ENCODE assay signal across 1 cellular context in the genomic region with DNA sequence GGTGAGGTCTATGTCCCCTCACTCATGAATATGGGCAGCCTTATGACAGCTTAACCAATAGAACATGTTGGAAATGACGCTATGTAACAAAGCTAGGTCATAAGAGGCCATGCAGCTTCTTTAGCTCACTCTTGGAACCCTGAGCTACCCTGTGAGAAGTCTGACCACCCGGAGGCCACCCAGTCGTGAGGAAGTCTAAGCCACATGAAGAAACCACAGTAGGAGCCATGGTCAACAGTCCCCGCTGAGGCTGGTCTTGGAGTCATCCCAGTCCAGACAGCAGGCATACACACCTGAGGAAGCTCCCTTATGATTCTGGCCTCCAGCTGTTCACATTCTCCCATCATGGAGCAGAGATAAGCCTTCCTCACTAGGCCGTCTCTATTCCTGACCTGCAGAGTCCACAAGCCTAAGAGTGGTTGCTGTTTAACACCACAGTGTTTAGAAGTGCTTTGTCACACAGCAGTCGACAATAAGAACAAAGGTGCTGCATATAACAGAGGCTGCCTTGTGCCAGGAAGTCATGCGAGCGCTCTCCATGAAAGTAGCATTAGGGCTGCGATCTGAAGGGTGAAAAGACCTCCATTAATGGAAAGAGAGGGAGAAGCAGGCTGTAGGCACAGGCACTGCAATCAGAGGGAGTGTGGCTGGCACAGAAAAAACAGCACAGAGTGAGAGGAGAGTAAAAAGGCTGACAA.
TF ChIP-seq lines count a peak whose summit lies in the region.

No MANE protein-coding gene starts in this region.

TF ChIP-seq in GM23338, 12 proteins besides CTCF, POLR2A, EP300 and RAD21:
- TF ChIP-seq, protein P1, sequence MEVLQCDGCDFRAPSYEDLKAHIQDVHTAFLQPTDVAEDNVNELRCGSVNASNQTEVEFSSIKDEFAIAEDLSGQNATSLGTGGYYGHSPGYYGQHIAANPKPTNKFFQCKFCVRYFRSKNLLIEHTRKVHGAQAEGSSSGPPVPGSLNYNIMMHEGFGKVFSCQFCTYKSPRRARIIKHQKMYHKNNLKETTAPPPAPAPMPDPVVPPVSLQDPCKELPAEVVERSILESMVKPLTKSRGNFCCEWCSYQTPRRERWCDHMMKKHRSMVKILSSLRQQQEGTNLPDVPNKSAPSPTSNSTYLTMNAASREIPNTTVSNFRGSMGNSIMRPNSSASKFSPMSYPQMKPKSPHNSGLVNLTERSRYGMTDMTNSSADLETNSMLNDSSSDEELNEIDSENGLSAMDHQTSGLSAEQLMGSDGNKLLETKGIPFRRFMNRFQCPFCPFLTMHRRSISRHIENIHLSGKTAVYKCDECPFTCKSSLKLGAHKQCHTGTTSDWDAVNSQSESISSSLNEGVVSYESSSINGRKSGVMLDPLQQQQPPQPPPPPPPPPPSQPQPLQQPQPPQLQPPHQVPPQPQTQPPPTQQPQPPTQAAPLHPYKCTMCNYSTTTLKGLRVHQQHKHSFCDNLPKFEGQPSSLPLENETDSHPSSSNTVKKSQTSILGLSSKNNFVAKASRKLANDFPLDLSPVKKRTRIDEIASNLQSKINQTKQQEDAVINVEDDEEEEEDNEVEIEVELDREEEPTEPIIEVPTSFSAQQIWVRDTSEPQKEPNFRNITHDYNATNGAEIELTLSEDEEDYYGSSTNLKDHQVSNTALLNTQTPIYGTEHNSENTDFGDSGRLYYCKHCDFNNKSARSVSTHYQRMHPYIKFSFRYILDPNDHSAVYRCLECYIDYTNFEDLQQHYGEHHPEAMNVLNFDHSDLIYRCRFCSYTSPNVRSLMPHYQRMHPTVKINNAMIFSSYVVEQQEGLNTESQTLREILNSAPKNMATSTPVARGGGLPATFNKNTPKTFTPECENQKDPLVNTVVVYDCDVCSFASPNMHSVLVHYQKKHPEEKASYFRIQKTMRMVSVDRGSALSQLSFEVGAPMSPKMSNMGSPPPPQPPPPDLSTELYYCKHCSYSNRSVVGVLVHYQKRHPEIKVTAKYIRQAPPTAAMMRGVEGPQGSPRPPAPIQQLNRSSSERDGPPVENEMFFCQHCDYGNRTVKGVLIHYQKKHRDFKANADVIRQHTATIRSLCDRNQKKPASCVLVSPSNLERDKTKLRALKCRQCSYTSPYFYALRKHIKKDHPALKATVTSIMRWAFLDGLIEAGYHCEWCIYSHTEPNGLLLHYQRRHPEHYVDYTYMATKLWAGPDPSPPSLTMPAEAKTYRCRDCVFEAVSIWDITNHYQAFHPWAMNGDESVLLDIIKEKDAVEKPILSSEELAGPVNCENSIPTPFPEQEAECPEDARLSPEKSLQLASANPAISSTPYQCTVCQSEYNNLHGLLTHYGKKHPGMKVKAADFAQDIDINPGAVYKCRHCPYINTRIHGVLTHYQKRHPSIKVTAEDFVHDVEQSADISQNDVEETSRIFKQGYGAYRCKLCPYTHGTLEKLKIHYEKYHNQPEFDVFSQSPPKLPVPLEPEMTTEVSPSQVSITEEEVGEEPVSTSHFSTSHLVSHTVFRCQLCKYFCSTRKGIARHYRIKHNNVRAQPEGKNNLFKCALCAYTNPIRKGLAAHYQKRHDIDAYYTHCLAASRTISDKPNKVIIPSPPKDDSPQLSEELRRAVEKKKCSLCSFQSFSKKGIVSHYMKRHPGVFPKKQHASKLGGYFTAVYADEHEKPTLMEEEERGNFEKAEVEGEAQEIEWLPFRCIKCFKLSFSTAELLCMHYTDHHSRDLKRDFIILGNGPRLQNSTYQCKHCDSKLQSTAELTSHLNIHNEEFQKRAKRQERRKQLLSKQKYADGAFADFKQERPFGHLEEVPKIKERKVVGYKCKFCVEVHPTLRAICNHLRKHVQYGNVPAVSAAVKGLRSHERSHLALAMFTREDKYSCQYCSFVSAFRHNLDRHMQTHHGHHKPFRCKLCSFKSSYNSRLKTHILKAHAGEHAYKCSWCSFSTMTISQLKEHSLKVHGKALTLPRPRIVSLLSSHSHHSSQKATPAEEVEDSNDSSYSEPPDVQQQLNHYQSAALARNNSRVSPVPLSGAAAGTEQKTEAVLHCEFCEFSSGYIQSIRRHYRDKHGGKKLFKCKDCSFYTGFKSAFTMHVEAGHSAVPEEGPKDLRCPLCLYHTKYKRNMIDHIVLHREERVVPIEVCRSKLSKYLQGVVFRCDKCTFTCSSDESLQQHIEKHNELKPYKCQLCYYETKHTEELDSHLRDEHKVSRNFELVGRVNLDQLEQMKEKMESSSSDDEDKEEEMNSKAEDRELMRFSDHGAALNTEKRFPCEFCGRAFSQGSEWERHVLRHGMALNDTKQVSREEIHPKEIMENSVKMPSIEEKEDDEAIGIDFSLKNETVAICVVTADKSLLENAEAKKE (CRISPR knock-in tag; IDR thresholded peaks at IDR 0.05): no peak
- TF ChIP-seq, protein P2, sequence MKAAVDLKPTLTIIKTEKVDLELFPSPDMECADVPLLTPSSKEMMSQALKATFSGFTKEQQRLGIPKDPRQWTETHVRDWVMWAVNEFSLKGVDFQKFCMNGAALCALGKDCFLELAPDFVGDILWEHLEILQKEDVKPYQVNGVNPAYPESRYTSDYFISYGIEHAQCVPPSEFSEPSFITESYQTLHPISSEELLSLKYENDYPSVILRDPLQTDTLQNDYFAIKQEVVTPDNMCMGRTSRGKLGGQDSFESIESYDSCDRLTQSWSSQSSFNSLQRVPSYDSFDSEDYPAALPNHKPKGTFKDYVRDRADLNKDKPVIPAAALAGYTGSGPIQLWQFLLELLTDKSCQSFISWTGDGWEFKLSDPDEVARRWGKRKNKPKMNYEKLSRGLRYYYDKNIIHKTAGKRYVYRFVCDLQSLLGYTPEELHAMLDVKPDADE (IDR thresholded peaks at IDR 0.05): no peak
- TF ChIP-seq ZNF331 (CRISPR knock-in tag; IDR thresholded peaks at IDR 0.05; ENCODE audit: low read depth) (no peak), CREB1 (CRISPR knock-in tag; IDR thresholded peaks at IDR 0.05; ENCODE audit: low read depth) (no peak), JUNB (IDR thresholded peaks at IDR 0.05; ENCODE audit: unreplicated experiment) (no peak)
- TF ChIP-seq, protein P3, sequence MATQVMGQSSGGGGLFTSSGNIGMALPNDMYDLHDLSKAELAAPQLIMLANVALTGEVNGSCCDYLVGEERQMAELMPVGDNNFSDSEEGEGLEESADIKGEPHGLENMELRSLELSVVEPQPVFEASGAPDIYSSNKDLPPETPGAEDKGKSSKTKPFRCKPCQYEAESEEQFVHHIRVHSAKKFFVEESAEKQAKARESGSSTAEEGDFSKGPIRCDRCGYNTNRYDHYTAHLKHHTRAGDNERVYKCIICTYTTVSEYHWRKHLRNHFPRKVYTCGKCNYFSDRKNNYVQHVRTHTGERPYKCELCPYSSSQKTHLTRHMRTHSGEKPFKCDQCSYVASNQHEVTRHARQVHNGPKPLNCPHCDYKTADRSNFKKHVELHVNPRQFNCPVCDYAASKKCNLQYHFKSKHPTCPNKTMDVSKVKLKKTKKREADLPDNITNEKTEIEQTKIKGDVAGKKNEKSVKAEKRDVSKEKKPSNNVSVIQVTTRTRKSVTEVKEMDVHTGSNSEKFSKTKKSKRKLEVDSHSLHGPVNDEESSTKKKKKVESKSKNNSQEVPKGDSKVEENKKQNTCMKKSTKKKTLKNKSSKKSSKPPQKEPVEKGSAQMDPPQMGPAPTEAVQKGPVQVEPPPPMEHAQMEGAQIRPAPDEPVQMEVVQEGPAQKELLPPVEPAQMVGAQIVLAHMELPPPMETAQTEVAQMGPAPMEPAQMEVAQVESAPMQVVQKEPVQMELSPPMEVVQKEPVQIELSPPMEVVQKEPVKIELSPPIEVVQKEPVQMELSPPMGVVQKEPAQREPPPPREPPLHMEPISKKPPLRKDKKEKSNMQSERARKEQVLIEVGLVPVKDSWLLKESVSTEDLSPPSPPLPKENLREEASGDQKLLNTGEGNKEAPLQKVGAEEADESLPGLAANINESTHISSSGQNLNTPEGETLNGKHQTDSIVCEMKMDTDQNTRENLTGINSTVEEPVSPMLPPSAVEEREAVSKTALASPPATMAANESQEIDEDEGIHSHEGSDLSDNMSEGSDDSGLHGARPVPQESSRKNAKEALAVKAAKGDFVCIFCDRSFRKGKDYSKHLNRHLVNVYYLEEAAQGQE (IDR thresholded peaks at IDR 0.05; ENCODE audit: unreplicated experiment): no peak
